In genomic region chr17:79009397-79010303, GRCh38 we compare ENCODE assay signal across 8 cellular contexts. TPM values are rescaled to one million over a fixed set of nuclear protein-coding genes. Genes with fewer than 3 reads are reported as not detected.
A peak's percentile ranks its signal among the peaks of the same experiment; 100 is the strongest.
DNase-seq lines count a peak whose midpoint lies in the region; ATAC-seq, FAIRE-seq and TF ChIP-seq lines count a peak whose summit lies in the region.

TSS of gene CANT1 (minus strand) at chr17:79009764. CDS start at chr17:78997622, 12,142 bp downstream.

- peak; percentile 85 for ATAC-seq in activated naive CD8-positive, alpha-beta T cell treated with anti-CD3 and anti-CD28 coated beads, Interleukin-2, amount 50 U/mL, for 24 hours
- ATAC-seq in heart left ventricle (peak; percentile 81 to 97 (median 96)), upper lobe of left lung (ENCODE audit: low FRiP score in 2 of 2) (peak; percentile 87 to 97)

- no peaks in the 10 kb centered on the region for H3K27me3 Mint-ChIP-seq in activated naive CD8-positive, alpha-beta T cell treated with anti-CD3 and anti-CD28 coated beads, Interleukin-2, amount 50 U/mL, for 24 hours

- H3K9me3 ChIP-seq in heart left ventricle, result no peaks in the 10 kb centered on the region
- H3K9me3 ChIP-seq in upper lobe of left lung, result no peaks in the 10 kb centered on the region

- H3K9me3 Mint-ChIP-seq in activated naive CD8-positive, alpha-beta T cell treated with anti-CD3 and anti-CD28 coated beads, Interleukin-2, amount 50 U/mL, for 24 hours, result peaks cover 4% of the 10 kb centered on the region

- peak within 1 kb of the TSS; percentile 96 for H3K4me3 Mint-ChIP-seq in activated naive CD8-positive, alpha-beta T cell treated with anti-CD3 and anti-CD28 coated beads, Interleukin-2, amount 50 U/mL, for 24 hours

- H3K36me3 ChIP-seq in heart left ventricle, result peaks cover 0 to 5% (median 0%) of the 10 kb centered on the region in 9 donors
- peaks cover 0 to 4% (median 0%) of the 10 kb centered on the region in 4 donors for H3K36me3 ChIP-seq in upper lobe of left lung

- peaks cover 4% of the 10 kb centered on the region for H3K36me3 Mint-ChIP-seq in activated naive CD8-positive, alpha-beta T cell treated with anti-CD3 and anti-CD28 coated beads, Interleukin-2, amount 50 U/mL, for 24 hours (ENCODE audit: low read depth)

- intact Hi-C loops in heart left ventricle (cut with DNase I), result loop anchor here in 4 of 10 donors (10.0 kb wide), 2 partner anchors 75 to 385 kb away; no protein-coding TSS in a partner anchor
- intact Hi-C loops in posterior vena cava (cut with DNase I), result loop anchor here in 1 of 2 donors (10.0 kb wide), 1 partner anchor 75 kb away; no protein-coding TSS in a partner anchor

- no peaks in the 10 kb centered on the region for H3K27me3 ChIP-seq in heart left ventricle
- H3K27me3 ChIP-seq in upper lobe of left lung, result no peaks in the 10 kb centered on the region

- H3K27ac Mint-ChIP-seq in activated naive CD8-positive, alpha-beta T cell treated with anti-CD3 and anti-CD28 coated beads, Interleukin-2, amount 50 U/mL, for 24 hours, result peak within 1 kb of the TSS; percentile 95

- DNase-seq in GF-D8 (lab: John Stamatoyannopoulos, UW) (peak; percentile 60), H54 (ENCODE audit: insufficient read length, low spot score) (peak; percentile 89), M059J (ENCODE audit: low read depth) (peak; percentile 80), SW480 (ENCODE audit: low spot score) (peak; percentile 66), heart left ventricle (peak; percentile 86 to 93 (median 88)), posterior vena cava (ENCODE audit: low spot score) (peak; percentile 96), upper lobe of left lung (peak; percentile 85 to 98)
- peak; percentile 88 for DNase-seq in activated naive CD8-positive, alpha-beta T cell treated with anti-CD3 and anti-CD28 coated beads, Interleukin-2, amount 50 U/mL, for 24 hours

- TF ChIP-seq CTCF in heart left ventricle (IDR thresholded peaks at IDR 0.05) (no peak), upper lobe of left lung (IDR thresholded peaks at IDR 0.05) (no peak)

- TF ChIP-seq POLR2A in H54 (IDR thresholded peaks at IDR 0.05; ENCODE audit: low read depth, low read length) (peak; percentile 86), heart left ventricle (IDR thresholded peaks at IDR 0.05) (peak in 1 of 2 donors; percentile 60), upper lobe of left lung (IDR thresholded peaks at IDR 0.05) (peak in 2 of 4 donors; percentile 72 to 80)

- H3K27ac ChIP-seq in heart left ventricle (peak within 1 kb of the TSS; percentile 68 to 94 (median 88)), upper lobe of left lung (peak within 1 kb of the TSS; percentile 88 to 96 (median 90))

- H3K4me1 ChIP-seq in heart left ventricle (peaks cover 7 to 48% (median 33%) of the 10 kb centered on the region in 12 donors), upper lobe of left lung (peaks cover 43 to 48% (median 45%) of the 10 kb centered on the region in 4 donors)

- TF ChIP-seq EP300 in upper lobe of left lung (IDR thresholded peaks at IDR 0.05), result no peak

- no peak for FAIRE-seq in H54 (lab: Jason Lieb, UNC)

- peak within 1 kb of the TSS; percentile 57 to 100 (median 83) for H3K4me3 ChIP-seq in heart left ventricle
- peak within 1 kb of the TSS; percentile 61 to 97 (median 80) for H3K4me3 ChIP-seq in upper lobe of left lung

- peaks cover 55% of the 10 kb centered on the region for H3K4me1 Mint-ChIP-seq in activated naive CD8-positive, alpha-beta T cell treated with anti-CD3 and anti-CD28 coated beads, Interleukin-2, amount 50 U/mL, for 24 hours

- whole genome bisulfite sequencing in heart left ventricle, 4 donors, result 0 to 1% (median 1%) methylated on average over 42 to 73 of the region's 73 CpGs
- WGBS in upper lobe of left lung, 2 donors, result 2% methylated on average over 38 to 44 of the region's 73 CpGs

RNA-seq across cellular contexts. Expression of gene CANT1, which starts in this region (rescaled TPM):
- 70.5 and 85.3 TPM in 2 replicates for total RNA-seq in M059J (2014; rRNA removed; shearing (Covaris generic))
- 10 to 100 TPM; 20.4 to 43.7 (median 24.1) TPM for total RNA-seq in heart left ventricle
- 10 to 100 TPM in 1 of 2 donors, 1 to 10 TPM in 1; 5.1 to 46.2 TPM for polyA plus RNA-seq in heart left ventricle
- total RNA-seq in posterior vena cava, result 10 to 100 TPM; 29.5 to 34.7 TPM
- 10 to 100 TPM; 19.5 to 77.8 (median 38.6) TPM for total RNA-seq in upper lobe of left lung

Comparison
In these comparisons a context has a peak if more than half of its experiments do, and no peak if none do; other contexts are left out.
1. Peak in every context shown above with its lines: DNase-seq, ATAC-seq, H3K4me3 ChIP-seq and H3K27ac ChIP-seq.